10 cellular contexts compared by ENCODE assay signal in genomic region chr1:98405581-98406059, GRCh38.
DNase-seq lines count a peak whose midpoint lies in the region; ATAC-seq and TF ChIP-seq lines count a peak whose summit lies in the region.
"Had no signal": no experiment of that assay in that cellular context is flagged by ENCODE, and none has a peak within 500 bp of the region (broad histone marks: within the 10 kb centered on the region; RNA-seq: fewer than 3 reads in every experiment).

No MANE protein-coding gene starts in this region.

- no peak overlapping the region for H3K9ac ChIP-seq in colonic mucosa (ENCODE audit: low read depth in 2 of 2, low read length in 2 of 2)

- H3K9me3 ChIP-seq in colonic mucosa: no peaks in the 10 kb centered on the region

- H3K36me3 Mint-ChIP-seq in immature natural killer cell: no peaks in the 10 kb centered on the region

- no peak overlapping the region for H3K4me3 ChIP-seq in colonic mucosa

- ATAC-seq in GM18517 (IDR thresholded peaks at IDR 0.05; ENCODE audit: unreplicated experiment): peak; percentile 87
- ATAC-seq in GM21786 (IDR thresholded peaks at IDR 0.05; ENCODE audit: unreplicated experiment): peak; percentile 78
- ATAC-seq in sciatic nerve: no peak
- ATAC-seq in GM18511 (IDR thresholded peaks at IDR 0.05; ENCODE audit: unreplicated experiment): no peak

- H3K27me3 Mint-ChIP-seq in immature natural killer cell (ENCODE audit: low read depth in 3 of 3): peaks cover 0 to 3% (median 0%) of the 10 kb centered on the region in 3 donors

- no peaks in the 10 kb centered on the region for H3K36me3 ChIP-seq in colonic mucosa

- DNase-seq in HT-29 (ENCODE audit: low spot score): peak; percentile 25
- DNase-seq in immature natural killer cell: peak in 2 of 3 donors; percentile 6 to 22
- DNase-seq in sciatic nerve (ENCODE audit: low spot score): no peak
- no peak for DNase-seq in RPMI8226
- no peak for DNase-seq in colonic mucosa
- DNase-seq: effector memory CD4-positive, alpha-beta T cell; NCI-H2081 treated with DMSO at 0.1 percent for 48 hours had no signal

- H3K27ac Mint-ChIP-seq in immature natural killer cell: peak overlapping the region; percentile 87 to 97 (median 95)

- H3K4me1 Mint-ChIP-seq in immature natural killer cell: peaks cover 34 to 52% of the 10 kb centered on the region in 2 donors

- TF ChIP-seq CTCF in colonic mucosa (IDR thresholded peaks at IDR 0.05): no peak

- intact Hi-C loops in sciatic nerve (cut with DNase I): no loop called here
- intact Hi-C loops in colonic mucosa (cut with DNase I): no loop called here

- H3K27ac ChIP-seq in colonic mucosa: no peak overlapping the region

- H3K9me3 Mint-ChIP-seq in immature natural killer cell: no peaks in the 10 kb centered on the region

- no peaks in the 10 kb centered on the region for H3K4me1 ChIP-seq in colonic mucosa

- H3K27me3 ChIP-seq in colonic mucosa: no peaks in the 10 kb centered on the region

- H3K4me3 Mint-ChIP-seq in immature natural killer cell: peak overlapping the region; percentile 76 to 87 (median 83)

Comparison
In these comparisons a context has a peak if more than half of its experiments do, and no peak if none do; other contexts are left out.
1. ATAC-seq: peak in GM18517 (single experiment) and GM21786 (single experiment); none in sciatic nerve (single experiment) and GM18511 (single experiment).
2. DNase-seq: peak in HT-29 (single experiment) and immature natural killer cell (2 of 3); none in sciatic nerve (single experiment), RPMI8226 (single experiment) and colonic mucosa (single experiment).